ENCODE assay signal across 18 cellular contexts in the genomic region with DNA sequence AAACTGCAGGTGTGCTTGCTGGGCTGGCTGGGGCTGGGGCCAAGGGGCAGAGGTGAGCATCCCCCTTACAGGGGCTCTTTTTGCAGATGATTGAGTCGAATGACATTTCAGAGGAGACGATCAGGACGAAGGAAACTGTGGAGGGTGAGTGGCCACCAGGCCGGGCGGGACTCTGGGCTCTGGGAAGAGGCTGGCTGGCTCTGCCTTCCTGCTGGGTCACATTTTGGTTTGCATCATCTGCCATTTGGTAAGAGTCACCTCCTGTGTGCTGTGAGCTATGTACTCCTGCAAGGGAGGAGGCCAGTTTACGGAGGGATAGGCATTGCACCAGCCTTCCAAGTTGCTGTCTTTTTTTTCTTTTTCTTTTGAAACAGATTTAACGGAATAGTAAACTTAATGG.
DNase-seq lines count a peak whose midpoint lies in the region; ATAC-seq and TF ChIP-seq lines count a peak whose summit lies in the region.
"Had no signal": no experiment of that assay in that cellular context is flagged by ENCODE, and none has a peak within 500 bp of the region (broad histone marks: within the 10 kb centered on the region; RNA-seq: fewer than 3 reads in every experiment).

No MANE protein-coding gene starts in this region.

- TF ChIP-seq EP300 in gastroesophageal sphincter (IDR thresholded peaks at IDR 0.05) = no peak

- H3K36me3 Mint-ChIP-seq in stimulated activated memory B cell treated with anti-CD40 and anti-IgM and Interleukin-4, amounts not matched to agents 10 μg/mL and 1 μg/mL and 100 μg/mL, for 72 hours = peaks cover 44% of the 10 kb centered on the region
- H3K36me3 Mint-ChIP-seq: activated naive CD8-positive, alpha-beta T cell treated with anti-CD3 and anti-CD28 coated beads, Interleukin-2, amount 10 ng/mL, durations not matched to agents 7 days and 5 days had no signal

- H3K4me3 ChIP-seq in neuronal stem cell (ENCODE audit: low read length in 2 of 2) (no peak overlapping the region), gastroesophageal sphincter (no peak overlapping the region)
- H3K4me3 ChIP-seq: SJSA1, tibial nerve had no signal

- no peak overlapping the region for H2BK5ac ChIP-seq in neuronal stem cell (ENCODE audit: low read length)

- H3K36me3 ChIP-seq in neuronal stem cell (replicated peaks in 1 of 2; ENCODE audit: control insufficient read depth in 2 of 2, insufficient read depth in 2 of 2, low read length in 2 of 2) = peaks cover 3 to 62% of the 10 kb centered on the region in 2 donors
- peaks cover 0 to 37% of the 10 kb centered on the region in 2 donors for H3K36me3 ChIP-seq in gastroesophageal sphincter

- peaks cover 2% of the 10 kb centered on the region for H3K9me3 Mint-ChIP-seq in stimulated activated memory B cell treated with anti-CD40 and anti-IgM and Interleukin-4, amounts not matched to agents 10 μg/mL and 1 μg/mL and 100 μg/mL, for 72 hours
- H3K9me3 Mint-ChIP-seq: activated naive CD8-positive, alpha-beta T cell treated with anti-CD3 and anti-CD28 coated beads, Interleukin-2, amount 10 ng/mL, durations not matched to agents 7 days and 5 days; memory B cell had no signal

- TF ChIP-seq CTCF in 22Rv1 (IDR thresholded peaks at IDR 0.05) = no peak
- no peak for TF ChIP-seq CTCF in gastroesophageal sphincter (IDR thresholded peaks at IDR 0.05)

- peak overlapping the region; percentile 98 for H3K27ac ChIP-seq in 22Rv1
- H3K27ac ChIP-seq in neuronal stem cell (replicated peaks; ENCODE audit: low read length) = no peak overlapping the region
- H3K27ac ChIP-seq in gastroesophageal sphincter = peak overlapping the region in 2 of 4 donors; percentile 8 to 53
- H3K27ac ChIP-seq: SJSA1, tibial nerve had no signal

- no peak overlapping the region for H2BK12ac ChIP-seq in neuronal stem cell (ENCODE audit: low read length)

- H3K27me3 ChIP-seq in neuronal stem cell (ENCODE audit: control insufficient read depth in 3 of 3, insufficient read depth in 3 of 3, low read depth in 1 of 3, low read length in 3 of 3) = no peaks in the 10 kb centered on the region
- H3K27me3 ChIP-seq in gastroesophageal sphincter = no peaks in the 10 kb centered on the region
- H3K27me3 ChIP-seq: SJSA1, tibial nerve had no signal

- H3K4me3 Mint-ChIP-seq in stimulated activated memory B cell treated with anti-CD40 and anti-IgM and Interleukin-4, amounts not matched to agents 10 μg/mL and 1 μg/mL and 100 μg/mL, for 72 hours = no peak overlapping the region
- H3K4me3 Mint-ChIP-seq: activated naive CD8-positive, alpha-beta T cell treated with anti-CD3 and anti-CD28 coated beads, Interleukin-2, amount 10 ng/mL, durations not matched to agents 7 days and 5 days; memory B cell; nephron progenitor cell had no signal

- H2BK120ac ChIP-seq in neuronal stem cell (ENCODE audit: low read depth, low read length) = no peak overlapping the region

- TF ChIP-seq POLR2A in gastroesophageal sphincter (IDR thresholded peaks at IDR 0.05) = no peak

- DNase-seq in HuH-7.5 (ENCODE audit: low spot score) (peak; percentile 34), cerebellar cortex (ENCODE audit: low spot score) (peak; percentile 92), neuronal stem cell (ENCODE audit: low spot score) (no peak), DMS79 (lab: John Stamatoyannopoulos, UW) (no peak)
- DNase-seq: ACHN; activated naive CD8-positive, alpha-beta T cell treated with anti-CD3 and anti-CD28 coated beads, Interleukin-2, amount 10 ng/mL, durations not matched to agents 7 days and 5 days; activated T-cell treated with anti-CD3 and anti-CD28 coated beads, Interleukin-2, amount 50 U/mL, for 48 hours; GDM1; nephron progenitor cell; stimulated activated CD4-positive, alpha-beta T cell treated with anti-CD3 and anti-CD28 coated beads, Interleukin-2, amount 100 ng/mL, for 24 hours; T1000 had no signal

- H3K4me1 Mint-ChIP-seq in stimulated activated memory B cell treated with anti-CD40 and anti-IgM and Interleukin-4, amounts not matched to agents 10 μg/mL and 1 μg/mL and 100 μg/mL, for 72 hours = no peaks in the 10 kb centered on the region
- H3K4me1 Mint-ChIP-seq: activated naive CD8-positive, alpha-beta T cell treated with anti-CD3 and anti-CD28 coated beads, Interleukin-2, amount 10 ng/mL, durations not matched to agents 7 days and 5 days had no signal

- no peak overlapping the region for H3K27ac Mint-ChIP-seq in stimulated activated memory B cell treated with anti-CD40 and anti-IgM and Interleukin-4, amounts not matched to agents 10 μg/mL and 1 μg/mL and 100 μg/mL, for 72 hours
- H3K27ac Mint-ChIP-seq: activated naive CD8-positive, alpha-beta T cell treated with anti-CD3 and anti-CD28 coated beads, Interleukin-2, amount 10 ng/mL, durations not matched to agents 7 days and 5 days; memory B cell; nephron progenitor cell had no signal

- no peak overlapping the region for H4K91ac ChIP-seq in neuronal stem cell (ENCODE audit: low read depth, low read length, poor library complexity)

- peaks cover 0 to 2% of the 10 kb centered on the region in 2 donors for H3K9me3 ChIP-seq in neuronal stem cell (replicated peaks in 1 of 2; ENCODE audit: control insufficient read depth in 2 of 2, insufficient read depth in 1 of 2, low read depth in 1 of 2, low read length in 2 of 2)
- H3K9me3 ChIP-seq in gastroesophageal sphincter = no peaks in the 10 kb centered on the region
- H3K9me3 ChIP-seq: SJSA1, tibial nerve had no signal

- ATAC-seq in gastroesophageal sphincter (no peak), HG02852 (IDR thresholded peaks at IDR 0.05; ENCODE audit: unreplicated experiment) (no peak)
- no peak for ATAC-seq in stimulated activated memory B cell treated with anti-CD40 and anti-IgM and Interleukin-4, amounts not matched to agents 10 μg/mL and 1 μg/mL and 100 μg/mL, for 72 hours

- H3K4me1 ChIP-seq in neuronal stem cell (ENCODE audit: control insufficient read depth in 2 of 2, insufficient read depth in 1 of 2, low read depth in 1 of 2, low read length in 2 of 2) (peaks cover 0 to 2% of the 10 kb centered on the region in 2 donors), gastroesophageal sphincter (peaks cover 0 to 15% (median 0%) of the 10 kb centered on the region in 3 donors)
- H3K4me1 ChIP-seq: tibial nerve had no signal

- H3K27me3 Mint-ChIP-seq in stimulated activated memory B cell treated with anti-CD40 and anti-IgM and Interleukin-4, amounts not matched to agents 10 μg/mL and 1 μg/mL and 100 μg/mL, for 72 hours = no peaks in the 10 kb centered on the region
- H3K27me3 Mint-ChIP-seq: memory B cell had no signal

- H3K14ac ChIP-seq in neuronal stem cell (ENCODE audit: low read length) = no peak overlapping the region

- H3K79me1 ChIP-seq in neuronal stem cell (ENCODE audit: low read depth, low read length) = no peaks in the 10 kb centered on the region

- H2AK5ac ChIP-seq in neuronal stem cell (ENCODE audit: low read depth, low read length) = no peak overlapping the region

- H2AFZ ChIP-seq in neuronal stem cell (ENCODE audit: low read length) = no peak overlapping the region

- H3K18ac ChIP-seq in neuronal stem cell (ENCODE audit: low read length) = no peak overlapping the region

- WGBS in neuronal stem cell (ENCODE audit: extremely low coverage in 2 of 2, insufficient read length in 2 of 2, insufficient replicate concordance in 1 of 2), 2 donors = no CpG with 5 or more reads among the region's 7 CpGs
- WGBS in gastroesophageal sphincter (ENCODE audit: low coverage in 1 of 2), 2 donors = 55 to 73% methylated on average over 3 to 6 of the region's 7 CpGs

- H3K9ac ChIP-seq in neuronal stem cell (ENCODE audit: low read depth, low read length, poor library complexity) = no peak overlapping the region

- H4K8ac ChIP-seq in neuronal stem cell (ENCODE audit: low read depth, low read length) = no peak overlapping the region

- H2BK15ac ChIP-seq in neuronal stem cell (ENCODE audit: low read length) = no peak overlapping the region

- H3K4me2 ChIP-seq in neuronal stem cell (ENCODE audit: insufficient read depth, low read length, poor library complexity, severe bottlenecking) = no peak overlapping the region

- H3K4ac ChIP-seq in neuronal stem cell (ENCODE audit: low read length) = no peak overlapping the region

- peak overlapping the region; percentile 48 for H3K23ac ChIP-seq in neuronal stem cell (ENCODE audit: low read depth, low read length, poor library complexity)

Comparison
In these comparisons a context has a peak if more than half of its experiments do, and no peak if none do; other contexts are left out.
1. DNase-seq: peak in HuH-7.5 (single experiment) and cerebellar cortex (single experiment); none in neuronal stem cell (single experiment) and DMS79 (single experiment).